20 cellular contexts compared by ENCODE assay signal in the genomic region with DNA sequence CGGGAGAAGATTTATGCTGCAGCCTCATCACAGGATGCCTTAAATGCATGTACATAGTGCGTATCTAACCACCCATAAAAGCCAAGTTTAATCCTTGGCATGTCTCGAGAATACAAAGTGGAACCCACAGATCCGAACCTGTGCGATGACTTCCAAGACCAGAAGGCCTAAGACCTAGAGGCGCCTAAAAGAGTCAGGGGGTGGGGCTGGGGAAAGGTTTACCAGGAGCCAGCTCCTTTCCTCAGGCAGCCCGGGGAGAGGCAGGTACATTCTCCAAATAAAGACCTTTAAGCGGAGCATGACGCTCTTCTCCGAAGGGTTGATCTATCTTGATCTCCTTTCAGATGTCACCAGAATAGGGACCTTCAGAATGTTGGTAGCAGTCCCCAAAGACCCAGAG. TPM values are rescaled to one million over a fixed set of nuclear protein-coding genes. Genes with fewer than 3 reads are reported as not detected.
A peak's percentile ranks its signal among the peaks of the same experiment; 100 is the strongest.
DNase-seq lines count a peak whose midpoint lies in the region; ATAC-seq and TF ChIP-seq lines count a peak whose summit lies in the region.
"Had no signal": no experiment of that assay in that cellular context is flagged by ENCODE, and none has a peak within 500 bp of the region (broad histone marks: within the 10 kb centered on the region; RNA-seq: fewer than 3 reads in every experiment).

No MANE protein-coding gene starts in this region.

- H3K36me3 ChIP-seq in HCT116 (ENCODE audit: control insufficient read depth in 1 of 2, insufficient read depth in 2 of 2, low read length in 2 of 2) = no peaks in the 10 kb centered on the region
- H3K36me3 ChIP-seq: pancreas had no signal

- TF ChIP-seq CTCF in Calu3 (IDR thresholded peaks at IDR 0.05; ENCODE audit: unreplicated experiment) (no peak), HCT116 (IDR thresholded peaks at IDR 0.05 in 2 of 3, conservative IDR thresholded peaks at IDR 0.05 in 1 of 3; ENCODE audit: borderline replicate concordance in 1 of 3, insufficient read depth in 1 of 3, low read depth in 2 of 3, low read length in 2 of 3) (no peak), endothelial cell (IDR thresholded peaks at IDR 0.05; ENCODE audit: unreplicated experiment) (no peak), nephron progenitor cell (IDR thresholded peaks at IDR 0.05) (no peak)

- H3K4me1 ChIP-seq in HCT116 (ENCODE audit: control insufficient read depth in 1 of 2, insufficient read depth in 2 of 2, low read length in 2 of 2) = peaks cover 0 to 10% of the 10 kb centered on the region in 2 experiments; a peak in 2 of 4 replicates
- H3K4me1 ChIP-seq: pancreas had no signal

- H3K4me1 Mint-ChIP-seq in Calu3 (ENCODE audit: low read depth, unreplicated experiment) = peaks cover 14% of the 10 kb centered on the region
- peaks cover 33% of the 10 kb centered on the region for H3K4me1 Mint-ChIP-seq in endothelial cell (ENCODE audit: unreplicated experiment)
- H3K4me1 Mint-ChIP-seq in nephron progenitor cell = peaks cover 59% of the 10 kb centered on the region

- H3K9ac ChIP-seq in HCT116 (ENCODE audit: low read length) = no peak overlapping the region

- H3K4me3 ChIP-seq in HCT116 (replicated peaks in 1 of 2; ENCODE audit: low read depth in 1 of 2, low read length in 2 of 2) = no peak overlapping the region
- H3K4me3 ChIP-seq: mucosa of descending colon had no signal

- no peak overlapping the region for H3K27ac ChIP-seq in HCT116 (ENCODE audit: low read depth, low read length)
- H3K27ac ChIP-seq: pancreas had no signal

- intact Hi-C loops in Calu3 (cut with micrococcal nuclease; ENCODE audit: unreplicated experiment) (loop anchor here (1.0 to 5.0 kb wide), 3 partner anchors 55 to 1225 kb away; no protein-coding TSS in a partner anchor), HCT116 (cut with micrococcal nuclease) (loop anchor here (5.0 kb wide), 2 partner anchors 720 to 1305 kb away; no protein-coding TSS in a partner anchor), cardiac septum (cut with DNase I) (loop anchor here (5.0 kb wide), 1 partner anchor 475 kb away; no protein-coding TSS in a partner anchor)

- CTCF ChIA-PET in Calu3 (lab: Charles Lee) = interaction anchor here (1.3 to 3.5 kb wide), 2 partner anchors 474 to 477 kb away, joined by 5 to 15 read pairs; no protein-coding TSS in a partner anchor
- CTCF ChIA-PET in HCT116 (lab: Charles Lee) = interaction anchor here (0.8 to 1.4 kb wide), 3 partner anchors 55 to 990 kb away, joined by 3 to 6 read pairs (median 3); no protein-coding TSS in a partner anchor

- BruUV-seq in Calu3 (replicated peaks; lab: Mats Ljungman, UMichigan) (no TSS peak), HCT116 (replicated peaks; lab: Mats Ljungman, UMichigan) (no TSS peak)

- H3K9me2 ChIP-seq in HCT116 (ENCODE audit: insufficient read depth) = no peaks in the 10 kb centered on the region

- H4K20me1 ChIP-seq in HCT116 (ENCODE audit: insufficient read depth) = no peaks in the 10 kb centered on the region

- H3K27me3 Mint-ChIP-seq in Calu3 (ENCODE audit: unreplicated experiment) (peaks cover 71% of the 10 kb centered on the region), endothelial cell (ENCODE audit: unreplicated experiment) (peaks cover 4% of the 10 kb centered on the region), nephron progenitor cell (ENCODE audit: low read depth, poor library complexity) (peaks cover 63% of the 10 kb centered on the region)

- H3K27ac Mint-ChIP-seq in Calu3 (ENCODE audit: unreplicated experiment) (no peak overlapping the region), endothelial cell (ENCODE audit: unreplicated experiment) (no peak overlapping the region), nephron progenitor cell (no peak overlapping the region)
- H3K27ac Mint-ChIP-seq: activated CD8-positive, alpha-beta T cell treated with anti-CD3 and anti-CD28 coated beads for 36 hours had no signal

- ATAC-seq in HCT116 = no peak
- ATAC-seq: activated CD8-positive, alpha-beta T cell treated with anti-CD3 and anti-CD28 coated beads for 36 hours had no signal

- TF ChIP-seq RAD21 in HCT116 (IDR thresholded peaks at IDR 0.05; ENCODE audit: low read depth) = no peak

- TF ChIP-seq POLR2A in HCT116 (IDR thresholded peaks at IDR 0.05; ENCODE audit: borderline replicate concordance, extremely low read depth, insufficient read depth, insufficient read length) = no peak

- H3K79me2 ChIP-seq in HCT116 (ENCODE audit: insufficient read depth, low read length) = no peaks in the 10 kb centered on the region

- H3K36me3 Mint-ChIP-seq in Calu3 (ENCODE audit: insufficient read depth, unreplicated experiment) (peaks cover 3% of the 10 kb centered on the region), endothelial cell (ENCODE audit: low read depth, unreplicated experiment) (no peaks in the 10 kb centered on the region), nephron progenitor cell (ENCODE audit: low read depth) (no peaks in the 10 kb centered on the region)

- no peak for DNase-seq in Calu3
- DNase-seq in HCT116 (ENCODE audit: low read depth, low spot score) = no peak
- no peak for DNase-seq in endothelial cell (ENCODE audit: low spot score)
- DNase-seq in nephron progenitor cell = no peak
- no peak for DNase-seq in SIG-M5 treated with dmso at 0.1 percent for 504 hours (lab: John Stamatoyannopoulos, UW; ENCODE audit: unreplicated experiment)
- DNase-seq in cardiac septum (ENCODE audit: low spot score) = no peak
- no peak for DNase-seq in NCI-H446 treated with DMSO at 0.1 percent for 48 hours (lab: John Stamatoyannopoulos, UW)
- DNase-seq: activated CD8-positive, alpha-beta T cell treated with anti-CD3 and anti-CD28 coated beads for 36 hours; anterior cingulate cortex; KG1; left colon; mucosa of descending colon; NCI-H1092; NCI-H2081 treated with DMSO at 0.1 percent for 48 hours; NCI-H69; pancreas; Right ventricle myocardium superior; T-helper 1 cell had no signal

- no peaks in the 10 kb centered on the region for H3K9me3 ChIP-seq in HCT116 (ENCODE audit: control insufficient read depth in 1 of 2, insufficient read depth in 1 of 2, low read depth in 1 of 2, low read length in 2 of 2)
- H3K9me3 ChIP-seq: mucosa of descending colon, pancreas had no signal

- no peak overlapping the region for H3K4me2 ChIP-seq in HCT116 (ENCODE audit: low read length)

- H2AFZ ChIP-seq in HCT116 (ENCODE audit: low read depth, low read length, poor library complexity, severe bottlenecking) = peak overlapping the region; percentile 19

- peak overlapping the region; percentile 71 for H3K4me3 Mint-ChIP-seq in Calu3 (ENCODE audit: low read depth, unreplicated experiment)
- H3K4me3 Mint-ChIP-seq in endothelial cell (ENCODE audit: unreplicated experiment) = peak overlapping the region; percentile 86
- H3K4me3 Mint-ChIP-seq in nephron progenitor cell = peak overlapping the region; percentile 84

- no peaks in the 10 kb centered on the region; the same call in 1 of the 2 replicates for H3K27me3 ChIP-seq in HCT116 (ENCODE audit: insufficient read depth, low read length)

- POLR2A ChIA-PET in HCT116 (lab: Charles Lee) = no interaction called here

- RAD21 ChIA-PET in HCT116 (lab: Charles Lee; ENCODE audit: low non-redundant PET in 1 of 2, low total read pairs in 2 of 2, uncharacterized antibody in 2 of 2, unreplicated experiment in 2 of 2) = no interaction called here

- H3K9me3 Mint-ChIP-seq in Calu3 (ENCODE audit: low read depth, unreplicated experiment) (no peaks in the 10 kb centered on the region), endothelial cell (ENCODE audit: unreplicated experiment) (no peaks in the 10 kb centered on the region), nephron progenitor cell (no peaks in the 10 kb centered on the region)
- H3K9me3 Mint-ChIP-seq: activated CD8-positive, alpha-beta T cell treated with anti-CD3 and anti-CD28 coated beads for 36 hours had no signal

TF ChIP-seq in HCT116, 20 proteins besides CTCF, POLR2A, EP300 and RAD21:
- no peak for TF ChIP-seq FOSL1 (IDR thresholded peaks at IDR 0.05; ENCODE audit: low read depth)
- TF ChIP-seq SP1 (IDR thresholded peaks at IDR 0.05; ENCODE audit: low read depth) = no peak
- no peak for TF ChIP-seq SRF (IDR thresholded peaks at IDR 0.05; ENCODE audit: low read depth)
- TF ChIP-seq, protein P1, sequence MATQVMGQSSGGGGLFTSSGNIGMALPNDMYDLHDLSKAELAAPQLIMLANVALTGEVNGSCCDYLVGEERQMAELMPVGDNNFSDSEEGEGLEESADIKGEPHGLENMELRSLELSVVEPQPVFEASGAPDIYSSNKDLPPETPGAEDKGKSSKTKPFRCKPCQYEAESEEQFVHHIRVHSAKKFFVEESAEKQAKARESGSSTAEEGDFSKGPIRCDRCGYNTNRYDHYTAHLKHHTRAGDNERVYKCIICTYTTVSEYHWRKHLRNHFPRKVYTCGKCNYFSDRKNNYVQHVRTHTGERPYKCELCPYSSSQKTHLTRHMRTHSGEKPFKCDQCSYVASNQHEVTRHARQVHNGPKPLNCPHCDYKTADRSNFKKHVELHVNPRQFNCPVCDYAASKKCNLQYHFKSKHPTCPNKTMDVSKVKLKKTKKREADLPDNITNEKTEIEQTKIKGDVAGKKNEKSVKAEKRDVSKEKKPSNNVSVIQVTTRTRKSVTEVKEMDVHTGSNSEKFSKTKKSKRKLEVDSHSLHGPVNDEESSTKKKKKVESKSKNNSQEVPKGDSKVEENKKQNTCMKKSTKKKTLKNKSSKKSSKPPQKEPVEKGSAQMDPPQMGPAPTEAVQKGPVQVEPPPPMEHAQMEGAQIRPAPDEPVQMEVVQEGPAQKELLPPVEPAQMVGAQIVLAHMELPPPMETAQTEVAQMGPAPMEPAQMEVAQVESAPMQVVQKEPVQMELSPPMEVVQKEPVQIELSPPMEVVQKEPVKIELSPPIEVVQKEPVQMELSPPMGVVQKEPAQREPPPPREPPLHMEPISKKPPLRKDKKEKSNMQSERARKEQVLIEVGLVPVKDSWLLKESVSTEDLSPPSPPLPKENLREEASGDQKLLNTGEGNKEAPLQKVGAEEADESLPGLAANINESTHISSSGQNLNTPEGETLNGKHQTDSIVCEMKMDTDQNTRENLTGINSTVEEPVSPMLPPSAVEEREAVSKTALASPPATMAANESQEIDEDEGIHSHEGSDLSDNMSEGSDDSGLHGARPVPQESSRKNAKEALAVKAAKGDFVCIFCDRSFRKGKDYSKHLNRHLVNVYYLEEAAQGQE (IDR thresholded peaks at IDR 0.05; ENCODE audit: low read depth) = no peak
- no peak for TF ChIP-seq ZNF274 (IDR thresholded peaks at IDR 0.05; ENCODE audit: low read depth, low read length)
- no peak for TF ChIP-seq JUND (IDR thresholded peaks at IDR 0.05)
- TF ChIP-seq POLR2AphosphoS5 (IDR thresholded peaks at IDR 0.05; ENCODE audit: low read depth, low read length) = no peak
- TF ChIP-seq ELF1 (IDR thresholded peaks at IDR 0.05; ENCODE audit: borderline replicate concordance, low read depth) = no peak
- TF ChIP-seq ZFX (IDR thresholded peaks at IDR 0.05) = no peak

RNA-seq across cellular contexts. Expression of gene SP8, which starts 9.7 kb away (rescaled TPM):
- total RNA-seq in Calu3 (2022) (not detected in 2 replicates), HCT116 (2021; ENCODE audit: unreplicated experiment) (0.76 TPM), endothelial cell (ENCODE audit: unreplicated experiment) (0.82 TPM), cardiac septum (not detected)
- 0.08 and 0.14 TPM in 2 replicates for polyA plus RNA-seq in HCT116 (2012)
- total RNA-seq: activated CD8-positive, alpha-beta T cell treated with anti-CD3 and anti-CD28 coated beads for 36 hours; left colon; mucosa of descending colon; OCI-LY7; pancreas; Right ventricle myocardium superior; skeletal muscle tissue had no signal
- polyA plus RNA-seq: pancreas had no signal
